In the genomic region with DNA sequence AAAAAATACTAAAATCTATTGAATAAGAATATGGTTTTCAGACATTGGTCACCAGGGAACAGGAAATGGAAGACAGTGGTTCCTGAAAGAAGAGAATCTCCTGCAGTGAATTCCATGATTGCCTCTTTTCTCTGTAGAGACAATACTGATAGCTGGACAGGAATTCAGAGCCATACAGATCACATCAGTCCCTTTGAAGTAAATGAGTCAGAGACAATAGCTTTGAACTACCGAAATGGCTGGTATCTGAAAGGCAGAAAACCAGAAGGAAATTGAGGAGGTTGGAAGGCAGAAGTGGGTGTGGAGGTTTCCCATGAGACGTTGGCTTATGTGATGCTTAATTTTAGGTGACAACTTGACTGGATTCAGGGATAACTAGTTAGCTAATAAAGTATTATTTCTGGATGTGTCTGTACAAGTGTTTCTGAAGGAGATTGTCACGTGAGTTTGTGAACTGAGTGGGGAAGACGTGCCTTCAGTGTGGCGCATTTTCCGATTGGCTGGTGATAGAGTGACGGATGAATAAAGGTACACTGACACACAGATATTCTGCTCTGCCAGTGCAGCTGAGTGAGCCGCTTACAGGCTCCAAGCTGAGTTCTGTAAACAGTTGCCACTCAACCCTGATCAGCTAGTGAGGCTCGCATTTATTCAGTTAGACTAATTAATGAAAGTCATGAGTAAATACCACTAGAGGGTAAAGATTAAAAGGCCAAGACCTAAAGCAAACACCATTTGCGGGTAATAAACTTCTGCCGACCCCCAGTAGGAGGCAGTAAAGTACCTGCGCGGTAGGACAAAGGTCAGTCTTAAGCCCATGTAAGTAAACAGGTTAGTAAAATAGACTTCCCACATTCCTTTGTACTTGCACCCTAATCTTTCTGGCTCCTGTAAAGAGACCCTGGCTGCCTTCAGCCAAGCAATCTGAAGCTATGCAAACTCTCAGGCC, we compare ENCODE assay signal across 24 cellular contexts.
DNase-seq lines count a peak whose midpoint lies in the region; ATAC-seq, FAIRE-seq and TF ChIP-seq lines count a peak whose summit lies in the region.
"Had no signal": no experiment of that assay in that cellular context is flagged by ENCODE, and none has a peak within 500 bp of the region (broad histone marks: within the 10 kb centered on the region; RNA-seq: fewer than 3 reads in every experiment).

No MANE protein-coding gene starts in this region.

- no peak overlapping the region for H2AFZ ChIP-seq in GM12878 (ENCODE audit: control insufficient read depth, low read depth, low read length)

- FAIRE-seq in GM12878 (lab: Jason Lieb, UNC), result no peak
- FAIRE-seq: endothelial cell of umbilical vein had no signal

- H3K4me2 ChIP-seq in GM12878 (ENCODE audit: control insufficient read depth, insufficient read depth), result no peak overlapping the region

- no peaks in the 10 kb centered on the region for H3K27me3 Mint-ChIP-seq in osteocyte (ENCODE audit: unreplicated experiment)
- H3K27me3 Mint-ChIP-seq in activated CD8-positive, alpha-beta memory T cell treated with anti-CD3 and anti-CD28 coated beads, Interleukin-2, amount 10 ng/mL, durations not matched to agents 7 days and 5 days, result no peaks in the 10 kb centered on the region
- H3K27me3 Mint-ChIP-seq: activated naive CD8-positive, alpha-beta T cell had no signal

- no peaks in the 10 kb centered on the region for H3K36me3 ChIP-seq in GM12878 (ENCODE audit: control insufficient read depth in 2 of 2, insufficient read depth in 2 of 2, low read length in 1 of 2)
- H3K36me3 ChIP-seq: colonic mucosa, Peyer's patch had no signal

- intact Hi-C loops in GM12878 (cut with micrococcal nuclease; ENCODE audit: unreplicated experiment), result no loop called here

- H3K9me3 ChIP-seq in GM12878 (replicated peaks; ENCODE audit: control insufficient read depth, insufficient read depth, low read length), result no peaks in the 10 kb centered on the region
- H3K9me3 ChIP-seq: body of pancreas, colonic mucosa, Peyer's patch had no signal

- WGBS in GM12878 (ENCODE audit: insufficient coverage, insufficient replicate concordance, low lambda C conversion rate, missing lambda C conversion rate), result 40% methylated on average over 13 of the region's 13 CpGs

- SMC1A ChIA-PET in GM12878 (lab: Charles Lee; ENCODE audit: uncharacterized antibody, unreplicated experiment), result interaction anchor here (1.0 to 2.5 kb wide), 4 partner anchors 22 to 291 kb away, joined by 3 to 12 read pairs (median 4); no protein-coding TSS in a partner anchor

- no peaks in the 10 kb centered on the region for H4K20me1 ChIP-seq in GM12878 (ENCODE audit: control insufficient read depth, insufficient read depth)

- POLR2A ChIA-PET in GM12878 (lab: Charles Lee), result no interaction called here

- TF ChIP-seq RAD21 in GM12878 (IDR thresholded peaks at IDR 0.05; ENCODE audit: insufficient read depth, low read depth, low read length), result 0 out of 2 replicates have a peak, but pooled peaks have one; percentile 14

- H3K27ac Mint-ChIP-seq in osteocyte (ENCODE audit: unreplicated experiment), result no peak overlapping the region
- no peak overlapping the region for H3K27ac Mint-ChIP-seq in activated CD8-positive, alpha-beta memory T cell treated with anti-CD3 and anti-CD28 coated beads, Interleukin-2, amount 10 ng/mL, durations not matched to agents 7 days and 5 days
- H3K27ac Mint-ChIP-seq: activated naive CD8-positive, alpha-beta T cell; stimulated activated effector memory CD8-positive, alpha-beta T cell treated with anti-CD3 and anti-CD28 coated beads, Interleukin-12 subunit alpha, Interleukin-12 subunit beta, amount 100 ng/mL, for 72 hours had no signal

- H3K4me1 Mint-ChIP-seq in osteocyte (ENCODE audit: unreplicated experiment), result peaks cover 13% of the 10 kb centered on the region
- no peaks in the 10 kb centered on the region for H3K4me1 Mint-ChIP-seq in activated CD8-positive, alpha-beta memory T cell treated with anti-CD3 and anti-CD28 coated beads, Interleukin-2, amount 10 ng/mL, durations not matched to agents 7 days and 5 days
- H3K4me1 Mint-ChIP-seq: stimulated activated effector memory CD8-positive, alpha-beta T cell treated with anti-CD3 and anti-CD28 coated beads, Interleukin-12 subunit alpha, Interleukin-12 subunit beta, amount 100 ng/mL, for 72 hours had no signal

- H3K9ac ChIP-seq in GM12878 (ENCODE audit: control insufficient read depth, insufficient read depth, low read length), result no peak overlapping the region

- peak; percentile 3 for DNase-seq in DMS53 (lab: John Stamatoyannopoulos, UW)
- no peak for DNase-seq in DMS53 treated with DMSO at 0.1 percent for 48 hours (lab: John Stamatoyannopoulos, UW; ENCODE audit: unreplicated experiment)
- peak; percentile 3 for DNase-seq in LNCaP clone FGC (ENCODE audit: low read depth)
- DNase-seq in GM12878 (ENCODE audit: low read depth, low spot score), result no peak
- peak; percentile 59 for DNase-seq in osteocyte (ENCODE audit: extremely low spot score, unreplicated experiment)
- DNase-seq in activated CD8-positive, alpha-beta memory T cell treated with anti-CD3 and anti-CD28 coated beads, Interleukin-2, amount 10 ng/mL, durations not matched to agents 7 days and 5 days, result no peak
- DNase-seq: 8988T; activated CD8-positive, alpha-beta memory T cell treated with anti-CD3 and anti-CD28 coated beads for 24 hours; body of pancreas; colonic mucosa; foreskin fibroblast; HCEC 1CT; Karpas-422; left colon; midbrain; NCI-H1436; Peyer's patch; T-helper 9 cell had no signal

- no peaks in the 10 kb centered on the region for H3K36me3 Mint-ChIP-seq in osteocyte (ENCODE audit: unreplicated experiment)
- no peaks in the 10 kb centered on the region for H3K36me3 Mint-ChIP-seq in activated CD8-positive, alpha-beta memory T cell treated with anti-CD3 and anti-CD28 coated beads, Interleukin-2, amount 10 ng/mL, durations not matched to agents 7 days and 5 days
- H3K36me3 Mint-ChIP-seq: activated naive CD8-positive, alpha-beta T cell; stimulated activated effector memory CD8-positive, alpha-beta T cell treated with anti-CD3 and anti-CD28 coated beads, Interleukin-12 subunit alpha, Interleukin-12 subunit beta, amount 100 ng/mL, for 72 hours had no signal

- no peaks in the 10 kb centered on the region for H3K4me1 ChIP-seq in GM12878 (ENCODE audit: control insufficient read depth, insufficient read depth, low read length)
- H3K4me1 ChIP-seq: body of pancreas, colonic mucosa, Peyer's patch had no signal

- in situ Hi-C loops in GM12878 (cut with MboI), result no loop called here

- CTCF ChIA-PET in GM12878 (lab: Yijun Ruan, JAX), result interaction anchor here (1.4 to 2.9 kb wide), 2 partner anchors 168 to 170 kb away, joined by 4 to 25 read pairs; no protein-coding TSS in a partner anchor
- CTCF ChIA-PET in activated CD8-positive, alpha-beta memory T cell treated with anti-CD3 and anti-CD28 coated beads, Interleukin-2, amount 10 ng/mL, durations not matched to agents 7 days and 5 days (lab: Charles Lee), result no interaction called here

- TF ChIP-seq POLR2A in GM12878 (IDR thresholded peaks at IDR 0.05; ENCODE audit: low read depth, low read length), result no peak

- no TSS peak for BruUV-seq in GM12878 (replicated peaks; lab: Mats Ljungman, UMichigan)

- no peak overlapping the region for H3K27ac ChIP-seq in GM12878 (ENCODE audit: control insufficient read depth, insufficient read depth)
- H3K27ac ChIP-seq: body of pancreas, colonic mucosa, Peyer's patch, SK-N-MC had no signal

- H3K9me3 Mint-ChIP-seq in osteocyte (ENCODE audit: unreplicated experiment), result peaks cover 17% of the 10 kb centered on the region
- H3K9me3 Mint-ChIP-seq in activated CD8-positive, alpha-beta memory T cell treated with anti-CD3 and anti-CD28 coated beads, Interleukin-2, amount 10 ng/mL, durations not matched to agents 7 days and 5 days (ENCODE audit: low read depth), result peaks cover 7% of the 10 kb centered on the region

- RAD21 ChIA-PET in GM12878 (lab: Charles Lee; ENCODE audit: unreplicated experiment), result interaction anchor here (0.9 kb wide), 2 partner anchors 11 to 170 kb away, joined by 3 to 4 read pairs; no protein-coding TSS in a partner anchor

- no peak overlapping the region for H3K4me3 Mint-ChIP-seq in osteocyte (ENCODE audit: unreplicated experiment)
- H3K4me3 Mint-ChIP-seq in activated CD8-positive, alpha-beta memory T cell treated with anti-CD3 and anti-CD28 coated beads, Interleukin-2, amount 10 ng/mL, durations not matched to agents 7 days and 5 days, result no peak overlapping the region
- H3K4me3 Mint-ChIP-seq: activated naive CD8-positive, alpha-beta T cell; stimulated activated effector memory CD8-positive, alpha-beta T cell treated with anti-CD3 and anti-CD28 coated beads, Interleukin-12 subunit alpha, Interleukin-12 subunit beta, amount 100 ng/mL, for 72 hours had no signal

- no peaks in the 10 kb centered on the region for H3K27me3 ChIP-seq in GM12878 (replicated peaks in 1 of 2; ENCODE audit: control insufficient read depth in 2 of 2, insufficient read depth in 2 of 2, low read length in 1 of 2)
- H3K27me3 ChIP-seq: body of pancreas, colonic mucosa, Peyer's patch had no signal

- TF ChIP-seq EP300 in GM12878 (IDR thresholded peaks at IDR 0.05; ENCODE audit: borderline replicate concordance in 1 of 2, control insufficient read depth in 1 of 2, low read depth in 2 of 2, low read length in 2 of 2), result no peak

- H3K4me3 ChIP-seq in LNCaP clone FGC (ENCODE audit: low read depth, low read length) (no peak overlapping the region), GM12878 (no peak overlapping the region)
- H3K4me3 ChIP-seq: body of pancreas, colonic mucosa, Peyer's patch, SK-N-MC had no signal

- peak; percentile 50 for TF ChIP-seq CTCF in LNCaP clone FGC (IDR thresholded peaks at IDR 0.05; ENCODE audit: control insufficient read depth, extremely low read depth, insufficient read depth)
- peak; percentile 3 to 15 (median 12); a peak in 2 of 6 replicates for TF ChIP-seq CTCF in GM12878 (IDR thresholded peaks at IDR 0.05 in 2 of 3, conservative IDR thresholded peaks at IDR 0.05 in 1 of 3; ENCODE audit: control insufficient read depth in 2 of 3, extremely low read depth in 1 of 3, insufficient read depth in 1 of 3, low read depth in 3 of 3, low read length in 3 of 3)
- TF ChIP-seq CTCF in osteocyte (IDR thresholded peaks at IDR 0.05), result no peak

- no peaks in the 10 kb centered on the region for H3K79me2 ChIP-seq in GM12878 (ENCODE audit: control insufficient read depth, insufficient read depth, low read length)

- ATAC-seq in GM12878 (peak; percentile 52), HG03520 (IDR thresholded peaks at IDR 0.05; ENCODE audit: unreplicated experiment) (no peak), GM21529 (IDR thresholded peaks at IDR 0.05; ENCODE audit: unreplicated experiment) (no peak)
- ATAC-seq in activated CD8-positive, alpha-beta memory T cell treated with anti-CD3 and anti-CD28 coated beads, Interleukin-2, amount 10 ng/mL, durations not matched to agents 7 days and 5 days, result no peak
- ATAC-seq: body of pancreas; left colon; stimulated activated effector memory CD8-positive, alpha-beta T cell treated with anti-CD3 and anti-CD28 coated beads, Interleukin-12 subunit alpha, Interleukin-12 subunit beta, amount 100 ng/mL, for 72 hours had no signal

TF ChIP-seq in GM12878, 131 proteins besides CTCF, POLR2A, EP300 and RAD21 (continues in another document):
- TF ChIP-seq YY1 (IDR thresholded peaks at IDR 0.05; ENCODE audit: low read depth, low read length), result no peak
- no peak for TF ChIP-seq POU2F2 (IDR thresholded peaks at IDR 0.05; ENCODE audit: borderline replicate concordance, low read depth, low read length)

Comparison
In these comparisons a context has a peak if more than half of its experiments do, and no peak if none do; other contexts are left out.
1. DNase-seq: peak in DMS53 (single experiment), LNCaP clone FGC (single experiment) and osteocyte (single experiment); none in DMS53 treated with DMSO at 0.1 percent for 48 hours (single experiment), GM12878 (single experiment) and activated CD8-positive, alpha-beta memory T cell treated with anti-CD3 and anti-CD28 coated beads, Interleukin-2, amount 10 ng/mL, durations not matched to agents 7 days and 5 days (single experiment).